In the genomic region with DNA sequence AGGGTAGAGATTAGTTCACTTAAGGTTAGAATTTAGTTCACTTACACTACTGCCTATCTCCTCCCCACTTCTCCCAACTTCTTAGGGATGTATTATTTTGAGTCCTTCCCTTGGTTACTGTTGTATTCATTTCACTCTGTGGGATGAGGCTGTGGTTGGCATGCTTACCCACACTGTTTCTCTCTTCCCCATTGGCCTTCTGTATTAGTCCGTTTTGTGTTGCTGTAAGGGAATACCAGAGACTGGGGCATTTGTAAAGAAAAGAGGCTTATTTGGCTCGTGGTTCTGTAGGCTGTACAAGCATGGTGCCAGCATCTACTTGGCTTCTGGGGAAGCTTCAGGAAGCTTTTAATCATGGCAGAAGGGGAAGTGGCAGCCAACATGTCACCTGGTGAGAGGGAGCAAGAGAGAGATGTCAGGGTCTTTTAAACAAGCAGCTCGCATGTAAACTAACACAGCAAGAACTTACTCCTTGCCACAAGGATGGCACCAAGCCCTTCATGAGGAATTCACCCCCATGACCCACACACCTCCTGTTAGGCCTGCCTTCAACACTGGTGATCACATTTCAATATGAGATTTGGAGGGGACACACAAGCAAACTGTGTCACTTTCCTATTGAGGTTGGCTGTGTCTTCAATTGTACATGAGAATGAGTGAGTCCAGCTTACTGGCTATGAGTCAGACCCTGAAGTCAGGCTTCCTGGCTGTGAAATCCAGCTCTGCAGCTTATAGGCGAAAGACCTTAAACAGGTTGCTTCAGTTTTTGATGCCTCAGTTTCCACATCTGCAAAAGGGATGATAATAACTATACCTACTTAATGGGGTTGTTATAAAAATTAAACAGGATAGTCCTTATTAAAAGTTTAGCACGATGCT, we compare ENCODE assay signal across 1 cellular context.
TF ChIP-seq lines count a peak whose summit lies in the region.

No MANE protein-coding gene starts in this region.

TF ChIP-seq in SK-N-SH, 30 proteins besides CTCF, POLR2A, EP300 and RAD21 (continued from another document):
- TF ChIP-seq SIN3A (IDR thresholded peaks at IDR 0.05; ENCODE audit: borderline replicate concordance, low read depth, low read length) (no peak), FOXJ3 (CRISPR knock-in tag; IDR thresholded peaks at IDR 0.05) (no peak)
